In the genomic region with DNA sequence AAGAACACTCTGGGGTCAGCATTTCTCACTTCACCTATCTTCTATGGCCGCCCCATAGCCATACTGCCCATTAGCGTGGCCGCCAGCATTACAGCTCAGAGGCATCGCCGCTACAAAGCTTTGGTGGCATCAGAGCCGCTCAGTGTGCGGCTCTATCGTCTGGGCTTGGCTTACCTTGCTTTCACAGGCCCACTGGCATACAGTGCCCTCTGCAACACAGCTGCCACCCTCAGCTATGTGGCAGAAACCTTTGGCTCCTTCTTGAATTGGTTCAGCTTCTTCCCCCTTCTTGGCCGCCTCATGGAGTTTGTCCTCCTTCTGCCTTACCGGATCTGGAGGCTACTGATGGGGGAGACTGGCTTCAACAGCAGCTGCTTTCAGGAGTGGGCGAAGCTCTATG, we compare ENCODE assay signal across 2 cellular contexts.
TF ChIP-seq lines count a peak whose summit lies in the region.

No MANE protein-coding gene starts in this region.

TF ChIP-seq in A549, 52 proteins besides CTCF, POLR2A, EP300 and RAD21:
- TF ChIP-seq, protein P1, sequence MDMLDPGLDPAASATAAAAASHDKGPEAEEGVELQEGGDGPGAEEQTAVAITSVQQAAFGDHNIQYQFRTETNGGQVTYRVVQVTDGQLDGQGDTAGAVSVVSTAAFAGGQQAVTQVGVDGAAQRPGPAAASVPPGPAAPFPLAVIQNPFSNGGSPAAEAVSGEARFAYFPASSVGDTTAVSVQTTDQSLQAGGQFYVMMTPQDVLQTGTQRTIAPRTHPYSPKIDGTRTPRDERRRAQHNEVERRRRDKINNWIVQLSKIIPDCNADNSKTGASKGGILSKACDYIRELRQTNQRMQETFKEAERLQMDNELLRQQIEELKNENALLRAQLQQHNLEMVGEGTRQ (IDR thresholded peaks at IDR 0.05), result no peak
- TF ChIP-seq, protein P2, sequence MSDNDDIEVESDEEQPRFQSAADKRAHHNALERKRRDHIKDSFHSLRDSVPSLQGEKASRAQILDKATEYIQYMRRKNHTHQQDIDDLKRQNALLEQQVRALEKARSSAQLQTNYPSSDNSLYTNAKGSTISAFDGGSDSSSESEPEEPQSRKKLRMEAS (IDR thresholded peaks at IDR 0.05), result no peak
- no peak for TF ChIP-seq ZC3H11A (IDR thresholded peaks at IDR 0.05)
- TF ChIP-seq JUNB (IDR thresholded peaks at IDR 0.05), result no peak
- no peak for TF ChIP-seq HDAC2 (IDR thresholded peaks at IDR 0.05)
- no peak for TF ChIP-seq SMC3 (IDR thresholded peaks at IDR 0.05)
- no peak for TF ChIP-seq RFX5 (IDR thresholded peaks at IDR 0.05)
- no peak for TF ChIP-seq EHF (CRISPR knock-in tag; IDR thresholded peaks at IDR 0.05)
- TF ChIP-seq, protein P3, sequence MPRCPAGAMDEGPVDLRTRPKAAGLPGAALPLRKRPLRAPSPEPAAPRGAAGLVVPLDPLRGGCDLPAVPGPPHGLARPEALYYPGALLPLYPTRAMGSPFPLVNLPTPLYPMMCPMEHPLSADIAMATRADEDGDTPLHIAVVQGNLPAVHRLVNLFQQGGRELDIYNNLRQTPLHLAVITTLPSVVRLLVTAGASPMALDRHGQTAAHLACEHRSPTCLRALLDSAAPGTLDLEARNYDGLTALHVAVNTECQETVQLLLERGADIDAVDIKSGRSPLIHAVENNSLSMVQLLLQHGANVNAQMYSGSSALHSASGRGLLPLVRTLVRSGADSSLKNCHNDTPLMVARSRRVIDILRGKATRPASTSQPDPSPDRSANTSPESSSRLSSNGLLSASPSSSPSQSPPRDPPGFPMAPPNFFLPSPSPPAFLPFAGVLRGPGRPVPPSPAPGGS (IDR thresholded peaks at IDR 0.05), result no peak
- TF ChIP-seq HMGXB4 (CRISPR knock-in tag; IDR thresholded peaks at IDR 0.05; ENCODE audit: borderline replicate concordance), result no peak
- TF ChIP-seq ZFP36 (IDR thresholded peaks at IDR 0.05; ENCODE audit: borderline replicate concordance, partially characterized antibody), result no peak
- no peak for TF ChIP-seq HES2 (IDR thresholded peaks at IDR 0.05)
TF ChIP-seq in A549: peak in this region for 0.

TF ChIP-seq in HepG2, 621 proteins besides CTCF, POLR2A, EP300 and RAD21:
- TF ChIP-seq ZBTB38 (CRISPR knock-in tag; IDR thresholded peaks at IDR 0.05) (peak; percentile 73; the same call in 1 of the 2 replicates), SALL1 (CRISPR knock-in tag; IDR thresholded peaks at IDR 0.05) (peak; percentile 20; the same call in 1 of the 2 replicates), ZFP91 (CRISPR knock-in tag; IDR thresholded peaks at IDR 0.05; ENCODE audit: borderline replicate concordance) (0 out of 2 replicates have a peak, but pooled peaks have one; percentile 32), ZBTB1 (CRISPR knock-in tag; IDR thresholded peaks at IDR 0.05; ENCODE audit: borderline replicate concordance) (no peak)
